32 cellular contexts compared by ENCODE assay signal in the genomic region with DNA sequence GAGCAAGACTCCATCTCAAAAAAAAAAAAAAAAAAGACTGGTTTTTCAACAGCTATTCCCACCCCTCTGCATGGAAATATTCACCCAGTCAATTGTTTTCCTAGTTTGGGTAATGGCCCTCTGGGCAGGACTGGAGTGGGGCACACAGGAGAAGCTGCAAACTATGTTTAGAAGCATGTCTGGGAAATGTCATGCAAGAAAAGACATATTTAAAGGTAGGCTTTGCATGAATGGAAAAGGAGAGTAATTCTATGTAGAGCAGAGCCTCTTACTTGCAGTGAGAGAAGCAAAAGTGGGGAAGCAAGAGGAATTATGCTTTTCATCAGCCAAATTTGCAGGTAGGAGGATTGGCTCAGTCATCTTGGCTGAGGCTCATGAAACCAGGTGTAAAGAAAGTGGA.
"Had no signal": no experiment of that assay in that cellular context is flagged by ENCODE, and none has a peak within 500 bp of the region (broad histone marks: within the 10 kb centered on the region; RNA-seq: fewer than 3 reads in every experiment).

No MANE protein-coding gene starts in this region.

- H3K27ac ChIP-seq: brain microvascular endothelial cell, epithelial cell of prostate, esophagus squamous epithelium, heart right ventricle, pancreas, prostate gland, skin epidermis, upper lobe of right lung, VCaP had no signal

- H3K36me3 ChIP-seq: brain microvascular endothelial cell, esophagus squamous epithelium, heart right ventricle, pancreas, prostate gland, upper lobe of right lung had no signal

- H3K27me3 Mint-ChIP-seq: activated naive CD8-positive, alpha-beta T cell treated with anti-CD3 and anti-CD28 coated beads, Interleukin-2, amount 10 ng/mL, durations not matched to agents 7 days and 5 days; naive thymus-derived CD8-positive, alpha-beta T cell; stimulated activated naive CD8-positive, alpha-beta T cell treated with anti-CD3 and anti-CD28 coated beads, Interleukin-15, amount 100 ng/mL, for 72 hours had no signal

- H3K27ac Mint-ChIP-seq: activated naive CD4-positive, alpha-beta T cell treated with anti-CD3 and anti-CD28 coated beads for 36 hours; activated naive CD8-positive, alpha-beta T cell treated with anti-CD3 and anti-CD28 coated beads, Interleukin-2, amount 10 ng/mL, durations not matched to agents 7 days and 5 days had no signal

- ATAC-seq: activated CD4-positive, CD25-positive, alpha-beta regulatory T cell treated with anti-CD3 and anti-CD28 coated beads, Interleukin-2, amount 50 U/mL, for 24 hours; heart right ventricle; left lobe of liver; naive thymus-derived CD8-positive, alpha-beta T cell; pancreas; sciatic nerve; stimulated activated naive CD8-positive, alpha-beta T cell treated with anti-CD3 and anti-CD28 coated beads, Interleukin-15, amount 100 ng/mL, for 72 hours; upper lobe of right lung had no signal

- H3K9me3 ChIP-seq: esophagus squamous epithelium, heart right ventricle, pancreas, prostate gland, upper lobe of right lung had no signal

- H3K4me3 Mint-ChIP-seq: activated naive CD4-positive, alpha-beta T cell treated with anti-CD3 and anti-CD28 coated beads for 36 hours; activated naive CD8-positive, alpha-beta T cell treated with anti-CD3 and anti-CD28 coated beads, Interleukin-2, amount 10 ng/mL, durations not matched to agents 7 days and 5 days; naive thymus-derived CD8-positive, alpha-beta T cell; neural crest cell; stimulated activated naive CD8-positive, alpha-beta T cell treated with anti-CD3 and anti-CD28 coated beads, Interleukin-15, amount 100 ng/mL, for 72 hours had no signal

- H3K4me1 ChIP-seq: prostate gland, upper lobe of right lung had no signal

- H3K9me3 Mint-ChIP-seq: activated naive CD4-positive, alpha-beta T cell treated with anti-CD3 and anti-CD28 coated beads for 36 hours; neural crest cell; stimulated activated naive CD8-positive, alpha-beta T cell treated with anti-CD3 and anti-CD28 coated beads, Interleukin-15, amount 100 ng/mL, for 72 hours had no signal

- H3K27me3 ChIP-seq: brain microvascular endothelial cell, esophagus squamous epithelium, heart right ventricle, pancreas, upper lobe of right lung had no signal

- H3K36me3 Mint-ChIP-seq: naive thymus-derived CD8-positive, alpha-beta T cell had no signal

- H3K4me3 ChIP-seq: esophagus squamous epithelium, heart right ventricle, lung, pancreas, prostate gland, skin epidermis, upper lobe of right lung had no signal

- DNase-seq: activated CD4-positive, alpha-beta T cell treated with anti-CD3 and anti-CD28 coated beads for 48 hours; activated CD4-positive, alpha-beta T cell treated with anti-CD3 and anti-CD28 coated beads, Interleukin-2, amount 50 U/mL, for 48 hours; activated CD8-positive, alpha-beta memory T cell treated with anti-CD3 and anti-CD28 coated beads for 24 hours; activated effector memory CD4-positive, alpha-beta T cell treated with Interleukin-2 at 50 U/mL for 16 hours; activated naive CD4-positive, alpha-beta T cell treated with anti-CD3 and anti-CD28 coated beads for 36 hours; activated naive CD8-positive, alpha-beta T cell treated with anti-CD3 and anti-CD28 coated beads, Interleukin-2, amount 10 ng/mL, durations not matched to agents 7 days and 5 days; brain microvascular endothelial cell; central memory CD4-positive, alpha-beta T cell; dermis blood vessel endothelial cell; effector CD4-positive, alpha-beta T cell; esophagus squamous epithelium; foreskin melanocyte; heart right ventricle; midbrain; naive thymus-derived CD8-positive, alpha-beta T cell; nucleus accumbens; pancreas; retina; stimulated activated CD4-positive, alpha-beta T cell treated with anti-CD3 and anti-CD28 coated beads, Interleukin-12 subunit alpha, Interleukin-12 subunit beta, amount 100 ng/mL, for 4 hours; stimulated activated CD4-positive, alpha-beta T cell treated with anti-CD3 and anti-CD28 coated beads, Interleukin-4, amount 100 ng/mL, for 1 hour; stimulated activated naive CD8-positive, alpha-beta T cell treated with anti-CD3 and anti-CD28 coated beads, Interleukin-15, amount 100 ng/mL, for 72 hours; substantia nigra; upper lobe of right lung had no signal
